In genomic region chr18:13281406-13281805, GRCh38 we compare ENCODE assay signal across 21 cellular contexts.
"Had no signal": no experiment of that assay in that cellular context is flagged by ENCODE, and none has a peak within 500 bp of the region (broad histone marks: within the 10 kb centered on the region; RNA-seq: fewer than 3 reads in every experiment).

No MANE protein-coding gene starts in this region.

- H3K27ac ChIP-seq: ascending aorta, epithelial cell of prostate, psoas muscle, thyroid gland, WERI-Rb-1 had no signal

- H3K4me3 Mint-ChIP-seq: activated CD8-positive, alpha-beta memory T cell treated with anti-CD3 and anti-CD28 coated beads, Interleukin-2, amount 10 ng/mL, durations not matched to agents 7 days and 5 days; stimulated activated naive CD8-positive, alpha-beta T cell treated with anti-CD3 and anti-CD28 coated beads, Interleukin-15, Interleukin-2, amounts not matched to agents 100 ng/mL and 50 ng/mL, for 24 hours; T-helper 2 cell treated with Interferon-gamma antibody and Interleukin-4, amounts not matched to agents 5 μg/mL and 100 μg/mL, for 36 hours had no signal

- H3K4me1 ChIP-seq: thyroid gland had no signal

- H3K36me3 ChIP-seq: thyroid gland, WERI-Rb-1 had no signal

- H3K27me3 Mint-ChIP-seq: naive thymus-derived CD4-positive, alpha-beta T cell; stimulated activated naive CD8-positive, alpha-beta T cell treated with anti-CD3 and anti-CD28 coated beads, Interleukin-15, Interleukin-2, amounts not matched to agents 100 ng/mL and 50 ng/mL, for 24 hours had no signal

- ATAC-seq: activated CD8-positive, alpha-beta memory T cell treated with anti-CD3 and anti-CD28 coated beads, Interleukin-2, amount 10 ng/mL, durations not matched to agents 7 days and 5 days; activated naive CD4-positive, alpha-beta T cell treated with anti-CD3 and anti-CD28 coated beads, Interleukin-2, amount 50 U/mL, for 72 hours; left cardiac atrium; naive thymus-derived CD4-positive, alpha-beta T cell; psoas muscle; right cardiac atrium; SK-N-SH treated with all-trans-retinoic acid at 6 μM for 48 hours had no signal

- DNase-seq: activated CD4-positive, alpha-beta T cell treated with anti-CD3 and anti-CD28 coated beads, Interleukin-2, amount 50 U/mL, for 4 hours; activated CD8-positive, alpha-beta memory T cell treated with anti-CD3 and anti-CD28 coated beads, Interleukin-2, amount 10 ng/mL, durations not matched to agents 7 days and 5 days; activated T-cell treated with anti-CD3 and anti-CD28 coated beads for 4 hours; cortex of kidney; heart left ventricle; islet precursor cell; left cardiac atrium; naive thymus-derived CD4-positive, alpha-beta T cell; psoas muscle; right cardiac atrium; stimulated activated CD4-positive, alpha-beta T cell treated with anti-CD3 and anti-CD28 coated beads, Interleukin-12 subunit alpha, Interleukin-12 subunit beta, amount 100 ng/mL, for 4 hours; stimulated activated CD4-positive, alpha-beta T cell treated with anti-CD3 and anti-CD28 coated beads, Interleukin-4, amount 100 ng/mL, for 4 hours; substantia nigra; thyroid gland; WERI-Rb-1 had no signal

- H3K9me3 ChIP-seq: ascending aorta, heart left ventricle, psoas muscle, thyroid gland had no signal

- H3K4me3 ChIP-seq: ascending aorta, heart left ventricle, psoas muscle, thyroid gland had no signal

- H3K27me3 ChIP-seq: ascending aorta, heart left ventricle, thyroid gland had no signal

- H3K27ac Mint-ChIP-seq: stimulated activated naive CD8-positive, alpha-beta T cell treated with anti-CD3 and anti-CD28 coated beads, Interleukin-15, Interleukin-2, amounts not matched to agents 100 ng/mL and 50 ng/mL, for 24 hours had no signal
